In the genomic region with DNA sequence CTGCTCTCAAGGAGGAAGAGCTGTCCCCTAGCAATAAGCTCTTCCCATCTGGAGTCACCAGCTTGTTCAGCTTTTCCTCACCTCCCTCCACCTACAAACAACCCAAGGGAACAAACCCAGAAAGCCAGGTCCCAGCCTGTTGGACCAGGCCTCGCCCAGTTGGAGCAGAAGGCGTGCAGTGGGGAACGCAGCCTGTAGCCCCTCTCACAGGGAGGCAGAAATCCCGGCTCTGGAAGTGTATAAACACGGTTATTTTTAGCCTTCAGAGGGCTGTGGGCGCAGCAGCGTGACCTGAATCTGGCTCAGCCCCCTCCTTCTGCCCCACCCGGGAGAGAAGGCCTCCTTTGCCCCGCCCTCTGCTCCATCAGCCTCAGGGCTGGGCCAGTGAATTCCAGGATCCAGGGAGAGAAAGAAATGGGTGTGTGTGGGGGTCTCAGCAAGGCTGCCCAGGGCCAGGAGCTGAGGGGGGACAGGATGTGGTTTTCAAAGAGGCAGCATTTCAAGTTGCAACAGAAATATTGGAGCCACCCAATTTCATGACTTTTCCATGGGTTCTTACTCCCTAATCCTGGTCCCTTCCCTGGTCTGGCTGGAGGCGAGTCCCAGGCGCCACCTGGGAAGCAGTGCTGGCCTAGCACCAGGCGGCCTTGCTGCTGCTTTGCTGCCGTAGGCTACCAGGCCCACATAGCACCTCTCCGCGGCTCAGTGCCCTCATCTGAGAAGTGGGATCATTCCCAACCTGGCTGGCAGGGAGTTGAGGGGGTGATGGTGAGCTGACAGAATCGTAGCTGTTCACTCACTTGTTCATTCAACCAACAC, we compare ENCODE assay signal across 8 cellular contexts. TPM values are rescaled to one million over a fixed set of nuclear protein-coding genes. Genes with fewer than 3 reads are reported as not detected.
DNase-seq lines count a peak whose midpoint lies in the region; ATAC-seq and TF ChIP-seq lines count a peak whose summit lies in the region.

No MANE protein-coding gene starts in this region.

- H3K4me1 ChIP-seq in SK-N-SH (ENCODE audit: control insufficient read depth in 1 of 2, insufficient read depth in 2 of 2, low read depth in 1 of 2, low read length in 1 of 2) (peaks cover 15 to 96% of the 10 kb centered on the region in 2 experiments; a peak in 2 of 4 replicates), psoas muscle (peaks cover 88% of the 10 kb centered on the region), H9 (ENCODE audit: insufficient read depth, low read length) (peaks cover 11% of the 10 kb centered on the region; the same call in 1 of the 2 replicates)

- intact Hi-C loops in Right ventricle myocardium superior (cut with DNase I) (no loop called here), psoas muscle (cut with DNase I) (no loop called here)

- TF ChIP-seq CTCF in SK-N-SH (IDR thresholded peaks at IDR 0.05) = no peak
- no peak for TF ChIP-seq CTCF in psoas muscle (IDR thresholded peaks at IDR 0.05)
- no peak for TF ChIP-seq CTCF in H9 (conservative IDR thresholded peaks at IDR 0.05)

- H3K27me3 ChIP-seq in SK-N-SH (ENCODE audit: insufficient read depth) = no peaks in the 10 kb centered on the region
- no peaks in the 10 kb centered on the region for H3K27me3 ChIP-seq in psoas muscle (ENCODE audit: insufficient read depth in 3 of 3, low read length in 2 of 3)
- no peaks in the 10 kb centered on the region for H3K27me3 ChIP-seq in H9 (ENCODE audit: insufficient read depth, low read length)

- no peak overlapping the region for H4K91ac ChIP-seq in H9 (ENCODE audit: insufficient read length, low read depth, low read length)

- H2AFZ ChIP-seq in SK-N-SH (ENCODE audit: low read depth) = no peak overlapping the region
- H2AFZ ChIP-seq in H9 (ENCODE audit: low read length) = no peak overlapping the region

- H3K9me2 ChIP-seq in SK-N-SH = no peaks in the 10 kb centered on the region

- no peaks in the 10 kb centered on the region; a peak in 1 of 7 replicates for H3K36me3 Mint-ChIP-seq in H9 (ENCODE audit: insufficient read depth in 1 of 3, low read depth in 3 of 3)

- H3K4me1 Mint-ChIP-seq in H9 = peaks cover 59 to 77% of the 10 kb centered on the region in 2 experiments

- H3K9me3 Mint-ChIP-seq in H9 = no peaks in the 10 kb centered on the region; a peak in 1 of 5 replicates

- H2AK5ac ChIP-seq in H9 (ENCODE audit: insufficient read length, low read length) = no peak overlapping the region

- no peak overlapping the region for H2BK15ac ChIP-seq in H9 (ENCODE audit: low read depth, low read length)

- H3K4me2 ChIP-seq in SK-N-SH (peak overlapping the region; percentile 4; the same call in 1 of the 2 replicates), H9 (ENCODE audit: insufficient read depth, insufficient read length, low read length) (no peak overlapping the region)

- ATAC-seq in Right ventricle myocardium superior (ENCODE audit: poor library complexity) (peak; percentile 61), psoas muscle (peak; percentile 50 to 75 (median 60))

- H3K9me3 ChIP-seq in SK-N-SH (no peaks in the 10 kb centered on the region), psoas muscle (no peaks in the 10 kb centered on the region), H9 (ENCODE audit: control insufficient read depth, low read depth, low read length) (no peaks in the 10 kb centered on the region)

- no peak overlapping the region for H3K4ac ChIP-seq in H9 (ENCODE audit: low read depth, low read length)

- H3K27me3 Mint-ChIP-seq in H9 (ENCODE audit: low read depth) = no peaks in the 10 kb centered on the region

- no peak overlapping the region for H3K14ac ChIP-seq in H9 (ENCODE audit: insufficient read depth, low read length)

- no peak overlapping the region for H2BK20ac ChIP-seq in H9 (ENCODE audit: low read depth, low read length, poor library complexity, severe bottlenecking)

- H3K9ac ChIP-seq in SK-N-SH (no peak overlapping the region), H9 (ENCODE audit: extremely low read depth, insufficient read length, low read length) (no peak overlapping the region)

- H2BK5ac ChIP-seq in H9 (ENCODE audit: insufficient read length, low read length) = no peak overlapping the region

- H3K4me3 Mint-ChIP-seq in H9 = no peak overlapping the region

- H3T11ph ChIP-seq in H9 (ENCODE audit: low read length) = no peak overlapping the region

- CTCF ChIA-PET in SK-N-SH (lab: Yijun Ruan, JAX) = interaction anchor here (0.7 to 3.8 kb wide), 6 partner anchors 31 to 1055 kb away, joined by 3 to 14 read pairs (median 3); no protein-coding TSS in a partner anchor

- no peak overlapping the region for H4K5ac ChIP-seq in H9 (ENCODE audit: insufficient read length, low read depth, low read length)

- DNase-seq in ELF-1 (ENCODE audit: low read depth, low spot score) (peak; percentile 76), SK-N-SH (peak; percentile 70), Right ventricle myocardium superior (peak; percentile 74), psoas muscle (peak; percentile 68 to 81), H9 (no peak), NCI-H2196 treated with DMSO at 0.1 percent for 48 hours (lab: John Stamatoyannopoulos, UW; ENCODE audit: unreplicated experiment) (no peak), T1000 (lab: John Stamatoyannopoulos, UW) (no peak)
- DNase-seq in stimulated activated CD4-positive, alpha-beta T cell treated with anti-CD3 and anti-CD28 coated beads, Interleukin-12 subunit alpha, Interleukin-12 subunit beta, amount 100 ng/mL, for 4 hours = no peak

- no peak overlapping the region for H3K23ac ChIP-seq in H9 (ENCODE audit: insufficient read length, low read depth, low read length)

- H3K36me3 ChIP-seq in SK-N-SH (replicated peaks in 1 of 2; ENCODE audit: control insufficient read depth in 1 of 2, insufficient read depth in 2 of 2, low read length in 1 of 2) (peaks cover 0 to 3% of the 10 kb centered on the region in 2 experiments), psoas muscle (ENCODE audit: insufficient read depth in 1 of 2, low read depth in 1 of 2) (no peaks in the 10 kb centered on the region)

- peaks cover 5% of the 10 kb centered on the region for H3F3A ChIP-seq in SK-N-SH (replicated peaks; ENCODE audit: insufficient read depth)

- WGBS in SK-N-SH (ENCODE audit: low lambda C conversion rate) = 84% methylated on average over 15 of the region's 16 CpGs
- WGBS in psoas muscle, 3 donors = 31 to 47% (median 33%) methylated on average over 16 of the region's 16 CpGs
- no CpG with 5 or more reads among the region's 16 CpGs for WGBS in H9 (ENCODE audit: extremely low coverage, insufficient read length, low lambda C conversion rate)

- no peak overlapping the region for H4K8ac ChIP-seq in H9 (replicated peaks; ENCODE audit: insufficient read length, low read depth, low read length)

- no peak overlapping the region for H3K18ac ChIP-seq in H9 (ENCODE audit: insufficient read length, low read depth, low read length)

- TF ChIP-seq RAD21 in SK-N-SH (IDR thresholded peaks at IDR 0.05; ENCODE audit: low read length) = no peak; the same call in 1 of the 2 replicates

- H2BK12ac ChIP-seq in H9 (ENCODE audit: insufficient read length, low read depth, low read length) = no peak overlapping the region

- H4K20me1 ChIP-seq in SK-N-SH (ENCODE audit: insufficient read depth) (peaks cover 100% of the 10 kb centered on the region), H9 (ENCODE audit: control insufficient read depth, insufficient read depth, insufficient read length) (no peaks in the 10 kb centered on the region)

- no peaks in the 10 kb centered on the region for H3K23me2 ChIP-seq in H9 (ENCODE audit: insufficient read length, low read depth, low read length, poor library complexity, severe bottlenecking)

- TF ChIP-seq EP300 in SK-N-SH (IDR thresholded peaks at IDR 0.05; ENCODE audit: borderline replicate concordance in 1 of 2, low read depth in 1 of 2, low read length in 1 of 2) = no peak

- H3K79me2 ChIP-seq in SK-N-SH (ENCODE audit: insufficient read depth) (peaks cover 100% of the 10 kb centered on the region), H9 (ENCODE audit: insufficient read depth, low read length) (peaks cover 18% of the 10 kb centered on the region; the same call in 1 of the 2 replicates)

- H3K4me3 ChIP-seq in SK-N-SH (ENCODE audit: low read depth in 2 of 2, low read length in 1 of 2) (no peak overlapping the region), psoas muscle (peak overlapping the region; percentile 23)

- no peak overlapping the region for H2BK120ac ChIP-seq in H9 (ENCODE audit: low read depth, low read length, poor library complexity, severe bottlenecking)

- H3K79me1 ChIP-seq in H9 (ENCODE audit: insufficient read depth, low read depth, low read length, poor library complexity, severe bottlenecking) = peaks cover 14% of the 10 kb centered on the region

- H3K56ac ChIP-seq in H9 (ENCODE audit: insufficient read length, low read depth, low read length) = no peak overlapping the region

- H3K27ac ChIP-seq in SK-N-SH (ENCODE audit: low read depth in 2 of 2, low read length in 1 of 2) = peak overlapping the region; percentile 15 to 56; a peak in 3 of 4 replicates
- peak overlapping the region; percentile 77 for H3K27ac ChIP-seq in psoas muscle
- H3K27ac ChIP-seq in H9 (ENCODE audit: insufficient read length, low read depth, low read length) = no peak overlapping the region

- peak overlapping the region in 1 of 3 experiments; percentile 90; a peak in 2 of 7 replicates for H3K27ac Mint-ChIP-seq in H9

- POLR2A ChIA-PET in SK-N-SH (lab: Yijun Ruan, JAX) = no interaction called here

TF ChIP-seq in SK-N-SH, 30 proteins besides CTCF, POLR2A, EP300 and RAD21:
- TF ChIP-seq EZH2phosphoT487 (IDR thresholded peaks at IDR 0.05; ENCODE audit: borderline replicate concordance, low read depth) = no peak

RNA-seq across cellular contexts. Expression of gene ZMIZ1, which starts 33.5 kb away (rescaled TPM):
- polyA plus RNA-seq in SK-N-SH (2012; rRNA removed) (6.6 and 23.5 TPM in 2 replicates), psoas muscle (10 to 100 TPM; 10.4 to 24.3 (median 22.0) TPM)
- 13.6 and 23.5 TPM in 2 replicates for polyA plus RNA-seq in SK-N-SH (2012; cell fraction: cytosol; rRNA removed)
- 39.0 and 44.8 TPM in 2 replicates for polyA plus RNA-seq in SK-N-SH (2012; cell fraction: nucleus; rRNA removed)
- total RNA-seq in Right ventricle myocardium superior (44.8 TPM), psoas muscle (10 to 100 TPM; 30.0 to 37.6 (median 35.4) TPM), H9 (2021) (31.8 and 36.9 TPM in 2 replicates)

Comparison
In these comparisons a context has a peak if more than half of its experiments do, and no peak if none do; other contexts are left out.
1. DNase-seq: peak in ELF-1 (single experiment), SK-N-SH (single experiment), Right ventricle myocardium superior (single experiment) and psoas muscle (2 of 2); none in H9 (single experiment), NCI-H2196 treated with DMSO at 0.1 percent for 48 hours (single experiment), T1000 (single experiment) and stimulated activated CD4-positive, alpha-beta T cell treated with anti-CD3 and anti-CD28 coated beads, Interleukin-12 subunit alpha, Interleukin-12 subunit beta, amount 100 ng/mL, for 4 hours (single experiment).